Comparison of ENCODE assay signal across 8 cellular contexts in the genomic region with DNA sequence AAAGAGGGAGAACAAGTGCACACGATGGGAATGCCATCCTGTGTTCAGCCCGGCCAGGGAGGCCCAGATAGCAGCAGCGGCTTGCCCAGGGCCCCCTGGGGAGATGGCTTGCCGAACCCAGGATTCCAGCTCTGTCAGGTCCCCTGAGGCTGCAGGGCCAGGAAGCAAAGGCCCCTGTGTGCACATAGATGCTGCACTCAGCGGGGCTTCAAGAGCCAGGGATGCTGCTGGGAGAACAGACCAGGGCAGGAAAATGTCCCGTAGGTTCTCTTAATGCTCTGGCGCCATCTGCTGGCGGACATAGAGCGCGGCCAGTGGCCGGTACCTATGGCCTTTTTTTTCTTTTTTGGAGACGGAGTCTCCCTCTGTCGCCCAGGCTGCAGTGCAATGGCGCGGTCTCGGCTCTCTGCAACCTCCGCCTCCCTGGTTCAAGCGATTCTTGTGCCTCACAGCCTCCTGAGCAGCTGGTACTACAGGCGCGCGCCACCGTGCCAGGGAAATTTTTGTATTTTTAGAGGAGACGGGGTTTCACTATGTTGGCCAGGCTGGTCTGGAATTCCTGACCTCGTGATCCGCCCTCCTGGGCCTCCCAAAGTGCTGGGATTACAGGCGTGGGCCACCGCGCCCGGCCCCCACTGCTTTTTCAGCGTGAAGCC. TPM values are rescaled to one million over a fixed set of nuclear protein-coding genes. Genes with fewer than 3 reads are reported as not detected.
DNase-seq lines count a peak whose midpoint lies in the region; ATAC-seq, FAIRE-seq and TF ChIP-seq lines count a peak whose summit lies in the region.

No MANE protein-coding gene starts in this region.

- H3K9me3 Mint-ChIP-seq in neural crest cell, result no peaks in the 10 kb centered on the region

- H3K27ac Mint-ChIP-seq in neural crest cell (ENCODE audit: unreplicated experiment), result no peak overlapping the region

- TF ChIP-seq POLR2A in stomach (IDR thresholded peaks at IDR 0.05), result no peak

- H3K27me3 ChIP-seq in stomach, result no peaks in the 10 kb centered on the region

- TF ChIP-seq CTCF in fibroblast of pulmonary artery (IDR thresholded peaks at IDR 0.05; ENCODE audit: low read length, missing control alignments), result peak; percentile 85
- peak; percentile 95 for TF ChIP-seq CTCF in neural crest cell (conservative IDR thresholded peaks at IDR 0.05)
- TF ChIP-seq CTCF in stomach (IDR thresholded peaks at IDR 0.05), result peak in 5 of 7 experiments; percentile 53 to 89 (median 75)

- ATAC-seq in GM21390 (IDR thresholded peaks at IDR 0.05; ENCODE audit: unreplicated experiment), result peak; percentile 90

- DNase-seq in DMS114 treated with DMSO at 0.1 percent for 48 hours (lab: John Stamatoyannopoulos, UW; ENCODE audit: unreplicated experiment) (peak; percentile 54), HT-29 (ENCODE audit: low spot score) (peak; percentile 86), RCC 7860 (ENCODE audit: low spot score) (peak; percentile 44), activated T-helper 1 cell treated with Interleukin-2 at 50 U/mL for 16 hours (ENCODE audit: low read depth) (peak; percentile 44), fibroblast of pulmonary artery (ENCODE audit: low read depth) (peak; percentile 77), neural crest cell (ENCODE audit: low read depth, low spot score) (peak; percentile 85), stomach (peak; percentile 82)

- 51 to 71% (median 52%) methylated on average over 22 to 30 of the region's 30 CpGs for WGBS in stomach, 5 donors

- H3K4me3 Mint-ChIP-seq in neural crest cell, result no peak overlapping the region

- FAIRE-seq in RCC 7860 (lab: Jason Lieb, UNC), result no peak

- intact Hi-C loops in stomach (cut with DNase I; ENCODE audit: low total_unique reads), result no loop called here

- H3K27ac ChIP-seq in stomach, result no peak overlapping the region

- H3K9me3 ChIP-seq in stomach, result peaks cover 0 to 2% (median 0%) of the 10 kb centered on the region in 4 donors

- H3K4me3 ChIP-seq in fibroblast of pulmonary artery (replicated peaks; ENCODE audit: low read depth, low read length) (no peak overlapping the region), stomach (no peak overlapping the region)

- H3K27me3 Mint-ChIP-seq in neural crest cell (ENCODE audit: low read depth), result no peaks in the 10 kb centered on the region

- no peaks in the 10 kb centered on the region for H3K4me1 Mint-ChIP-seq in neural crest cell

- TF ChIP-seq EP300 in stomach (IDR thresholded peaks at IDR 0.05), result no peak

- H3K36me3 ChIP-seq in stomach, result peaks cover 13 to 46% (median 43%) of the 10 kb centered on the region in 4 donors

- peaks cover 10% of the 10 kb centered on the region for H3K36me3 Mint-ChIP-seq in neural crest cell (ENCODE audit: low read depth)

- H3K4me1 ChIP-seq in stomach, result peaks cover 0 to 6% (median 0%) of the 10 kb centered on the region in 4 donors

RNA-seq across cellular contexts. Expression of gene MED28, which starts 22.4 kb away (rescaled TPM):
- total RNA-seq in HT-29 (2014; rRNA removed; shearing (Covaris generic)), result 14.6 and 15.0 TPM in 2 replicates
- total RNA-seq in neural crest cell (97.8 and 100 TPM in 2 replicates), stomach (10 to 100 TPM; 10.6 to 43.5 (median 17.9) TPM)
- 10 to 100 TPM in 2 of 3 donors, 1 to 10 TPM in 1; 6.5 to 15.0 (median 13.0) TPM for polyA plus RNA-seq in stomach

RNA-seq across cellular contexts. Expression of gene LAP3, which starts 59.8 kb away (rescaled TPM):
- 71.0 and 72.1 TPM in 2 replicates for total RNA-seq in HT-29 (2014; rRNA removed; shearing (Covaris generic))
- total RNA-seq in neural crest cell, result 46.7 and 49.0 TPM in 2 replicates
- 100 to 1,000 TPM in 3 of 5 donors, 10 to 100 TPM in 2; 83.0 to 152 (median 117) TPM for total RNA-seq in stomach
- polyA plus RNA-seq in stomach, result 10 to 100 TPM; 46.4 to 47.1 (median 46.6) TPM
